In genomic region chr3:43181202-43181910, GRCh38 we compare ENCODE assay signal across 9 cellular contexts.
DNase-seq lines count a peak whose midpoint lies in the region; ATAC-seq lines count a peak whose summit lies in the region.
"Had no signal": no experiment of that assay in that cellular context is flagged by ENCODE, and none has a peak within 500 bp of the region (broad histone marks: within the 10 kb centered on the region; RNA-seq: fewer than 3 reads in every experiment).

No MANE protein-coding gene starts in this region.

- no peak overlapping the region for H3K4me3 ChIP-seq in HAP-1

- peak; percentile 74 for DNase-seq in activated CD8-positive, alpha-beta memory T cell treated with anti-CD3 and anti-CD28 coated beads for 24 hours
- DNase-seq in naive B cell = no peak
- no peak for DNase-seq in midbrain (lab: John Stamatoyannopoulos, UW)
- DNase-seq in NCI-H2196 treated with DMSO at 0.1 percent for 48 hours (lab: John Stamatoyannopoulos, UW; ENCODE audit: unreplicated experiment) = no peak
- DNase-seq in HAP-1 (ENCODE audit: low spot score in 2 of 2) = no peak

- H3K4me1 Mint-ChIP-seq in naive B cell = peaks cover 32 to 47% (median 35%) of the 10 kb centered on the region in 3 donors

- H3K27me3 ChIP-seq in HAP-1 (ENCODE audit: low read depth) = no peaks in the 10 kb centered on the region

- no peaks in the 10 kb centered on the region for H3K9me3 Mint-ChIP-seq in naive B cell

- H3K4me3 Mint-ChIP-seq in naive B cell = peak overlapping the region in 7 of 8 donors; percentile 44 to 83 (median 73)
- H3K4me3 Mint-ChIP-seq: brain had no signal

- no peaks in the 10 kb centered on the region for H3K36me3 ChIP-seq in HAP-1 (replicated peaks)

- no peaks in the 10 kb centered on the region for H3K4me1 ChIP-seq in HAP-1

- ATAC-seq in GM18511 (IDR thresholded peaks at IDR 0.05; ENCODE audit: unreplicated experiment) (peak; percentile 78), HG03039 (IDR thresholded peaks at IDR 0.05; ENCODE audit: unreplicated experiment) (peak; percentile 46), naive B cell (ENCODE audit: low read depth in 2 of 2) (peak in 1 of 2 donors; percentile 40), GM21360 (IDR thresholded peaks at IDR 0.05; ENCODE audit: unreplicated experiment) (no peak)

- H3K27me3 Mint-ChIP-seq in naive B cell = no peaks in the 10 kb centered on the region

- peak overlapping the region in 4 of 6 donors; percentile 64 to 92 (median 78) for H3K27ac Mint-ChIP-seq in naive B cell
- H3K27ac Mint-ChIP-seq: brain had no signal

- H3K36me3 Mint-ChIP-seq in naive B cell = no peaks in the 10 kb centered on the region
- H3K36me3 Mint-ChIP-seq: brain had no signal

- in situ Hi-C loops in HAP-1 (cut with MboI; ENCODE audit: low sequenced_read_pairs) = no loop called here

- no peaks in the 10 kb centered on the region for H3K9me3 ChIP-seq in HAP-1
